Comparison of ENCODE assay signal across 27 cellular contexts in genomic region chr2:100807707-100808106, GRCh38.
"Had no signal": no experiment of that assay in that cellular context is flagged by ENCODE, and none has a peak within 500 bp of the region (broad histone marks: within the 10 kb centered on the region; RNA-seq: fewer than 3 reads in every experiment).

No MANE protein-coding gene starts in this region.

- H3K4me3 ChIP-seq: adrenal gland, body of pancreas, cardiac muscle cell, coronary artery, dorsolateral prefrontal cortex had no signal

- H3K27me3 ChIP-seq: adrenal gland, body of pancreas, cardiac muscle cell, dorsolateral prefrontal cortex had no signal

- H3K27ac ChIP-seq: adrenal gland, body of pancreas, cardiac muscle cell, coronary artery, dorsolateral prefrontal cortex had no signal

- FAIRE-seq: frontal cortex had no signal

- DNase-seq: activated CD4-positive, alpha-beta memory T cell treated with anti-CD3 and anti-CD28 coated beads for 36 hours; activated CD4-positive, alpha-beta T cell treated with anti-CD3 and anti-CD28 coated beads for 36 hours; activated CD4-positive, alpha-beta T cell treated with anti-CD3 and anti-CD28 coated beads, Interleukin-2, amount 10 ng/mL, durations not matched to agents 24 days and 14 days; activated CD4-positive, CD25-positive, alpha-beta regulatory T cell; activated CD4-positive, CD25-positive, alpha-beta regulatory T cell treated with anti-CD3 and anti-CD28 coated beads, Interleukin-2, amount 50 U/mL, for 72 hours; activated CD8-positive, alpha-beta memory T cell treated with anti-CD3 and anti-CD28 coated beads, Interleukin-2, amount 10 ng/mL, durations not matched to agents 7 days and 5 days; activated CD8-positive, alpha-beta memory T cell treated with anti-CD3 and anti-CD28 coated beads, Interleukin-2, amount 50 U/mL, for 4 hours; activated CD8-positive, alpha-beta T cell treated with anti-CD3 and anti-CD28 coated beads, Interleukin-2, amount 10 ng/mL, durations not matched to agents 7 days and 5 days; activated effector memory CD4-positive, alpha-beta T cell treated with anti-CD3 and anti-CD28 coated beads, Interleukin-2, amount 50 U/mL, for 16 hours; activated naive CD4-positive, alpha-beta T cell treated with anti-CD3 and anti-CD28 coated beads for 36 hours; activated naive CD8-positive, alpha-beta T cell treated with anti-CD3 and anti-CD28 coated beads for 36 hours; activated naive CD8-positive, alpha-beta T cell treated with anti-CD3 and anti-CD28 coated beads, Interleukin-2, amount 50 U/mL, for 24 hours; activated T-cell treated with anti-CD3 and anti-CD28 coated beads, Interleukin-2, amount 50 U/mL, for 1 hour; activated T-cell treated with anti-CD3 and anti-CD28 coated beads, Interleukin-2, amount 50 U/mL, for 48 hours; amygdala; aorta; body of pancreas; dorsolateral prefrontal cortex; effector memory CD4-positive, alpha-beta T cell; endodermal cell; foreskin fibroblast; T-helper 2 cell had no signal

- H3K4me1 ChIP-seq: adrenal gland, body of pancreas had no signal

- H3K36me3 ChIP-seq: adrenal gland, cardiac muscle cell had no signal

- H3K9me3 ChIP-seq: adrenal gland, body of pancreas had no signal

- ATAC-seq: activated CD4-positive, alpha-beta T cell treated with anti-CD3 and anti-CD28 coated beads for 36 hours; activated CD8-positive, alpha-beta memory T cell treated with anti-CD3 and anti-CD28 coated beads, Interleukin-2, amount 10 ng/mL, durations not matched to agents 7 days and 5 days; activated CD8-positive, alpha-beta T cell treated with anti-CD3 and anti-CD28 coated beads, Interleukin-2, amount 10 ng/mL, durations not matched to agents 7 days and 5 days; activated naive CD8-positive, alpha-beta T cell treated with anti-CD3 and anti-CD28 coated beads, Interleukin-2, amount 50 U/mL, for 24 hours; body of pancreas; esophagus mucosa had no signal
